In genomic region chrX:67524428-67524827, GRCh38 we compare ENCODE assay signal across 20 cellular contexts. TPM values are rescaled to one million over a fixed set of nuclear protein-coding genes. Genes with fewer than 3 reads are reported as not detected.
A peak's percentile ranks its signal among the peaks of the same experiment; 100 is the strongest.
DNase-seq lines count a peak whose midpoint lies in the region; ATAC-seq, FAIRE-seq and TF ChIP-seq lines count a peak whose summit lies in the region.
"Had no signal": no experiment of that assay in that cellular context is flagged by ENCODE, and none has a peak within 500 bp of the region (broad histone marks: within the 10 kb centered on the region; RNA-seq: fewer than 3 reads in every experiment).

No MANE protein-coding gene starts in this region.

- H3K27ac Mint-ChIP-seq in astrocyte (ENCODE audit: unreplicated experiment): no peak overlapping the region
- peak overlapping the region in 2 of 3 experiments; percentile 59 to 78 for H3K27ac Mint-ChIP-seq in nephron
- H3K27ac Mint-ChIP-seq: CD14-positive monocyte; CD4-positive, alpha-beta memory T cell; HFFc6; IgD-negative memory B cell had no signal

- H3K9me3 ChIP-seq in astrocyte (ENCODE audit: insufficient read depth, low read depth, low read length): no peaks in the 10 kb centered on the region
- H3K9me3 ChIP-seq: A549 had no signal

- H3K4me3 Mint-ChIP-seq in astrocyte (ENCODE audit: unreplicated experiment): no peak overlapping the region
- no peak overlapping the region for H3K4me3 Mint-ChIP-seq in nephron
- H3K4me3 Mint-ChIP-seq: CD14-positive monocyte; CD4-positive, alpha-beta memory T cell; HFFc6; IgD-negative memory B cell had no signal

- H3K9me3 Mint-ChIP-seq in astrocyte (ENCODE audit: unreplicated experiment) (no peaks in the 10 kb centered on the region), nephron (peaks cover 13% of the 10 kb centered on the region)
- H3K9me3 Mint-ChIP-seq: CD4-positive, alpha-beta memory T cell; HFFc6 had no signal

- H4K20me1 ChIP-seq in astrocyte (ENCODE audit: insufficient read depth, low read length): no peaks in the 10 kb centered on the region

- H3K27me3 Mint-ChIP-seq in astrocyte (ENCODE audit: low read depth, unreplicated experiment): no peaks in the 10 kb centered on the region
- H3K27me3 Mint-ChIP-seq in nephron (ENCODE audit: low read depth): no peaks in the 10 kb centered on the region
- H3K27me3 Mint-ChIP-seq: CD4-positive, alpha-beta memory T cell; IgD-negative memory B cell had no signal

- H3K36me3 ChIP-seq in astrocyte (ENCODE audit: insufficient read depth, low read length): no peaks in the 10 kb centered on the region

- ATAC-seq in HG02840 (IDR thresholded peaks at IDR 0.05; ENCODE audit: low FRiP score, unreplicated experiment): no peak
- ATAC-seq in GM21825 (IDR thresholded peaks at IDR 0.05; ENCODE audit: unreplicated experiment): no peak
- ATAC-seq: A549, GM12878, HCT116 had no signal

- no peaks in the 10 kb centered on the region for H3K27me3 ChIP-seq in astrocyte (ENCODE audit: insufficient read depth, low read length)

- FAIRE-seq in astrocyte (lab: Jason Lieb, UNC): peak; percentile 37
- FAIRE-seq: A549, GM12878, HTR-8/SVneo had no signal

- no peak overlapping the region for H3K4me2 ChIP-seq in astrocyte (ENCODE audit: low read length)
- H3K4me2 ChIP-seq: A549 had no signal

- H3K79me2 ChIP-seq in astrocyte (ENCODE audit: insufficient read depth, low read length): no peaks in the 10 kb centered on the region

- H3K4me1 Mint-ChIP-seq in astrocyte (ENCODE audit: low read depth, unreplicated experiment) (no peaks in the 10 kb centered on the region), nephron (peaks cover 10% of the 10 kb centered on the region)
- H3K4me1 Mint-ChIP-seq: CD14-positive monocyte; CD4-positive, alpha-beta memory T cell; IgD-negative memory B cell had no signal

- H3K9ac ChIP-seq in astrocyte (ENCODE audit: low read length): no peak overlapping the region

- DNase-seq in LNCaP clone FGC (ENCODE audit: low read depth) (peak; percentile 50), astrocyte (ENCODE audit: low read depth) (no peak), COR-L47 (lab: John Stamatoyannopoulos, UW) (no peak)
- DNase-seq: AML-193; Calu3; CD4-positive, alpha-beta memory T cell; DMS79 treated with DMSO at 0.1 percent for 48 hours; GOT3; H7; HFFc6; KBM-7 had no signal

- no peak overlapping the region for H3K27ac ChIP-seq in astrocyte (ENCODE audit: low read depth, low read length)
- H3K27ac ChIP-seq: A549 had no signal

- H3K36me3 Mint-ChIP-seq in astrocyte (ENCODE audit: low read depth, unreplicated experiment): no peaks in the 10 kb centered on the region
- H3K36me3 Mint-ChIP-seq in nephron (ENCODE audit: low read depth): no peaks in the 10 kb centered on the region
- H3K36me3 Mint-ChIP-seq: CD14-positive monocyte; CD4-positive, alpha-beta memory T cell; IgD-negative memory B cell had no signal

- H3K4me3 ChIP-seq in LNCaP clone FGC (ENCODE audit: low read depth, low read length): peak overlapping the region; percentile 21; the same call in 1 of the 2 replicates
- H3K4me3 ChIP-seq in astrocyte (ENCODE audit: insufficient read depth, low read depth, low read length): no peak overlapping the region
- H3K4me3 ChIP-seq: A549, GM12878 had no signal

- TF ChIP-seq CTCF in LNCaP clone FGC (IDR thresholded peaks at IDR 0.05; ENCODE audit: control insufficient read depth, extremely low read depth, insufficient read depth) (no peak), astrocyte (IDR thresholded peaks at IDR 0.05; ENCODE audit: insufficient read depth, low read depth, low read length) (no peak), nephron (IDR thresholded peaks at IDR 0.05; ENCODE audit: unreplicated experiment in 3 of 3) (no peak)

- no peak overlapping the region for H2AFZ ChIP-seq in astrocyte (ENCODE audit: low read depth, low read length)

- no peaks in the 10 kb centered on the region for H3K4me1 ChIP-seq in astrocyte (ENCODE audit: insufficient read depth, low read length)
- H3K4me1 ChIP-seq: A549 had no signal

RNA-seq across cellular contexts. Expression of gene AR, which starts 19.4 kb away (rescaled TPM):
- total RNA-seq in astrocyte: 8.3 and 9.0 TPM in 2 replicates
- total RNA-seq: GM12878 had no signal
